ENCODE assay signal across 8 cellular contexts in the genomic region with DNA sequence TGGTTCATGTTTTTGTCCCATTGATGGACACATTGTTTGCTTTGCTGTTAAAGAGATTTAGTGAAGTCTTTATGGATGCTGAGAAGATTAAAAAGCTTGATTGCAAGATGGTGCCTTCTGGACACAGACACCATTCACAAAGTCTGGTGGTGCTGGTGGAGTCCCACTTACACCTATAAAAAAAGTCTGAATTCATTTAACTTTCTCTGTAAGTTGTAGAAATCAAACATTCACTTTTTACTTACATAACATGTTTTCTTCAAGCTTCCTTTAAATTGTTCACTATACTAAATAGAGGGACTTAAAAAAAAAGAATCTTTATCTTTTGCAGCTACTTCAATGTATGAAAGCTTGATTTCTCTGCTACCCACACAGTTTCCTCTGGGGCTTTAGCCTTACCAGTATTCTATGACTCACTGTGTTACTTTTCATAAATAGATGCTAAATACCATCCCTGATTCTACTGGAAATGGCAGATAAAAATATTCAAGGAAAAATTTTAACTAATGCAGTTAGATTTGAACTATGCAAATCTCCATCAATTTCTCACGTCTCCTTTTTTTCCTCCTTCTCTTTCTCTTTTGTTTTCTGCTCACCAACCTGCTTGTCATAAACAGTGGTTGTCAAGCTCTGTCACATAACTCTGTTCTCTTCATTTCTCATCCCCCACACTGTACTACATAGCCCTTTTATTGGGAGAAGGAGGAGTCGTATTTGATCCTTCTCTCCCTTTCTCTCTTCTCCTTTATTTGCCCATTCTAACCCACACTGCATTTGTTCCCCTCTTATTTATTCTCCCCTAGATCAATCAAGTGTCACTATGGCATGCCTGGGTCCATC.
DNase-seq lines count a peak whose midpoint lies in the region; ATAC-seq, FAIRE-seq and TF ChIP-seq lines count a peak whose summit lies in the region.

No MANE protein-coding gene starts in this region.

- no peaks in the 10 kb centered on the region for H3K27me3 Mint-ChIP-seq in T-cell

- DNase-seq in GM06990 (ENCODE audit: extremely low read depth, insufficient read length) (no peak), T-cell (peak in 2 of 34 experiments; percentile 21 to 30), mesenchymal stem cell (peak; percentile 30), small intestine (no peak), cerebellar cortex (ENCODE audit: low spot score) (no peak), NCI-H2227 treated with DMSO at 0.1 percent for 48 hours (lab: John Stamatoyannopoulos, UW) (no peak)
- DNase-seq in stimulated activated naive CD4-positive, alpha-beta T cell treated with Interleukin-2 at 50 U/mL for 16 hours (lab: John Stamatoyannopoulos, UW): no peak

- no peak overlapping the region for H3K23ac ChIP-seq in mesenchymal stem cell (ENCODE audit: low read length in 2 of 2)

- H2AFZ ChIP-seq in mesenchymal stem cell (ENCODE audit: low read depth, low read length): no peak overlapping the region

- no peak overlapping the region for H4K91ac ChIP-seq in mesenchymal stem cell (ENCODE audit: low read length)

- H3K4me3 Mint-ChIP-seq in T-cell: peak overlapping the region; percentile 57 to 69 (median 65)

- H3K27ac Mint-ChIP-seq in T-cell: peak overlapping the region; percentile 95

- peaks cover 0 to 1% (median 0%) of the 10 kb centered on the region in 3 donors for H3K9me3 Mint-ChIP-seq in T-cell

- H3K9me3 ChIP-seq in mesenchymal stem cell (ENCODE audit: control insufficient read depth, low read length): no peaks in the 10 kb centered on the region
- no peaks in the 10 kb centered on the region for H3K9me3 ChIP-seq in small intestine (ENCODE audit: control insufficient read depth, low read depth)

- CTCF ChIA-PET in T-cell (lab: Charles Lee): interaction anchor here (0.7 to 2.2 kb wide), 10 partner anchors 9 to 549 kb away, joined by 3 to 9 read pairs (median 5); a partner anchor contains a TSS

- no peak for TF ChIP-seq CTCF in GM06990 (IDR thresholded peaks at IDR 0.05; ENCODE audit: insufficient read depth, low read length, poor library complexity, severe bottlenecking)

- no peak overlapping the region for H3K4ac ChIP-seq in mesenchymal stem cell (ENCODE audit: low read depth in 1 of 2, low read length in 2 of 2)

- H2BK120ac ChIP-seq in mesenchymal stem cell (ENCODE audit: low read depth, low read length): no peak overlapping the region

- 96% methylated on average over 2 of the region's 2 CpGs for WGBS in mesenchymal stem cell
- WGBS in small intestine, 3 donors: 50 to 63% (median 58%) methylated on average over 2 of the region's 2 CpGs

- H3K36me3 Mint-ChIP-seq in T-cell: peaks cover 12% of the 10 kb centered on the region

- H2AK5ac ChIP-seq in mesenchymal stem cell (ENCODE audit: low read length, severe bottlenecking): no peak overlapping the region

- H3K4me1 Mint-ChIP-seq in T-cell: peaks cover 45 to 59% (median 59%) of the 10 kb centered on the region in 3 donors

- H3K36me3 ChIP-seq in GM06990 (ENCODE audit: control insufficient read depth, insufficient read depth, low read length) (no peaks in the 10 kb centered on the region), mesenchymal stem cell (ENCODE audit: control insufficient read depth in 1 of 2, insufficient read depth in 2 of 2, low read depth in 1 of 2, low read length in 2 of 2) (no peaks in the 10 kb centered on the region), small intestine (ENCODE audit: control insufficient read depth in 2 of 2, insufficient read depth in 2 of 2, low read length in 2 of 2) (no peaks in the 10 kb centered on the region)

- H2BK15ac ChIP-seq in mesenchymal stem cell (ENCODE audit: low read depth, poor library complexity, severe bottlenecking): no peak overlapping the region

- no peak overlapping the region for H4K8ac ChIP-seq in mesenchymal stem cell (ENCODE audit: low read length)

- no peak for FAIRE-seq in small intestine (lab: Jason Lieb, UNC)

- H3K27me3 ChIP-seq in GM06990 (replicated peaks; ENCODE audit: control insufficient read depth, insufficient read depth, low read length) (no peaks in the 10 kb centered on the region), mesenchymal stem cell (ENCODE audit: control insufficient read depth in 1 of 2, insufficient read depth in 1 of 2, low read length in 2 of 2) (peaks cover 0 to 3% of the 10 kb centered on the region in 2 experiments), small intestine (ENCODE audit: control insufficient read depth in 2 of 2, insufficient read depth in 2 of 2, low read length in 2 of 2) (no peaks in the 10 kb centered on the region)

- peak overlapping the region; percentile 37 for H3K9ac ChIP-seq in mesenchymal stem cell (ENCODE audit: low read length)

- no peak overlapping the region for H3K4me2 ChIP-seq in mesenchymal stem cell (ENCODE audit: low read length, poor library complexity, severe bottlenecking)

- H3K4me1 ChIP-seq in mesenchymal stem cell (ENCODE audit: control insufficient read depth, insufficient read depth, low read depth, low read length): no peaks in the 10 kb centered on the region
- no peaks in the 10 kb centered on the region for H3K4me1 ChIP-seq in small intestine (ENCODE audit: control insufficient read depth in 2 of 2, insufficient read depth in 1 of 2, low read depth in 1 of 2, low read length in 1 of 2)

- H3K18ac ChIP-seq in mesenchymal stem cell (ENCODE audit: low read depth in 1 of 2, low read length in 2 of 2): no peak overlapping the region

- H3K79me1 ChIP-seq in mesenchymal stem cell (replicated peaks; ENCODE audit: low read length, poor library complexity, severe bottlenecking): no peaks in the 10 kb centered on the region

- H2BK5ac ChIP-seq in mesenchymal stem cell (ENCODE audit: low read depth, low read length, poor library complexity, severe bottlenecking): no peak overlapping the region

- ATAC-seq in GM21825 (IDR thresholded peaks at IDR 0.05; ENCODE audit: unreplicated experiment) (peak; percentile 37), T-cell (replicated peaks in 1 of 4) (peak; percentile 82 to 87 (median 86))

- H3K27ac ChIP-seq in mesenchymal stem cell (ENCODE audit: low read length, poor library complexity, severe bottlenecking) (no peak overlapping the region), small intestine (ENCODE audit: low read depth in 1 of 2, low read length in 1 of 2) (peak overlapping the region in 1 of 2 donors; percentile 60)

- H3K4me3 ChIP-seq in GM06990 (replicated peaks; ENCODE audit: low read depth, low read length): peak overlapping the region; percentile 23
- H3K4me3 ChIP-seq in mesenchymal stem cell (ENCODE audit: insufficient read depth in 1 of 2, low read depth in 1 of 2, low read length in 2 of 2): peak overlapping the region in 1 of 2 experiments; percentile 22
- H3K4me3 ChIP-seq in small intestine (ENCODE audit: low read depth in 1 of 2, low read length in 2 of 2): no peak overlapping the region

- H2BK12ac ChIP-seq in mesenchymal stem cell (ENCODE audit: low read length in 2 of 2): no peak overlapping the region

- no peak overlapping the region for H3K14ac ChIP-seq in mesenchymal stem cell (ENCODE audit: low read length in 2 of 2)

- POLR2A ChIA-PET in T-cell (lab: Charles Lee): interaction anchor here (0.6 to 1.2 kb wide), 6 partner anchors 8 to 607 kb away, joined by 3 to 5 read pairs (median 3); a partner anchor contains a TSS
